Comparison of ENCODE assay signal across 1 cellular context in genomic region chr7:155318245-155318644, GRCh38.
TF ChIP-seq lines count a peak whose summit lies in the region.

No MANE protein-coding gene starts in this region.

TF ChIP-seq in HEK293, 187 proteins besides CTCF, POLR2A, EP300 and RAD21 (continued from another document):
- no peak for TF ChIP-seq ZNF394 (tag by site-specific recombination; IDR thresholded peaks at IDR 0.05; ENCODE audit: borderline replicate concordance)
- no peak for TF ChIP-seq ZNF354C (tag by site-specific recombination; IDR thresholded peaks at IDR 0.05; ENCODE audit: borderline replicate concordance, low read depth)
- TF ChIP-seq ZNF146 (tag by site-specific recombination; IDR thresholded peaks at IDR 0.05): no peak
- TF ChIP-seq ZNF280C (tag by site-specific recombination; IDR thresholded peaks at IDR 0.05): no peak
- TF ChIP-seq ZSCAN16 (tag by site-specific recombination; IDR thresholded peaks at IDR 0.05): no peak
